ENCODE assay signal across 2 cellular contexts in genomic region chr1:190504539-190504938, GRCh38. TPM values are rescaled to one million over a fixed set of nuclear protein-coding genes. Genes with fewer than 3 reads are reported as not detected.
"Had no signal": no experiment of that assay in that cellular context is flagged by ENCODE, and none has a peak within 500 bp of the region (broad histone marks: within the 10 kb centered on the region; RNA-seq: fewer than 3 reads in every experiment).

No MANE protein-coding gene starts in this region.

RNA-seq across cellular contexts. Expression of gene BRINP3, which starts 26.9 kb away (rescaled TPM):
- total RNA-seq: ureter, vagina had no signal
